In the genomic region with DNA sequence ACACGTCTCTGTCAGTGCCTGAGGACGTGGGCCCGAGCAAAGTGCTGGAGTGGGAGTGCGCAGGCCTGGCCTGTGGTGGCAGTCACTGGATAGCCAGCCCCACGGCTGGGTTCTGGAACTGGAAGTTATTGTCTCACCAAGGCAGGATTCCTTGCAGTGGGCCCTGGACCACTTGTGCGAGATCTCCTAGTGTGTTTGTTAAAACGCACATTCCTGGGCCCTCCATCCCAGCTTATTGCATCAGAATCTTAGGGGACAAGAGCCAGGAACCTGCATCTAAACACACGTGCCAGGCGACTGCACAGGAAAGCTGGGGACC, we compare ENCODE assay signal across 1 cellular context.
TF ChIP-seq lines count a peak whose summit lies in the region.

No MANE protein-coding gene starts in this region.

TF ChIP-seq in HCT116, 20 proteins besides CTCF, POLR2A, EP300 and RAD21:
- TF ChIP-seq, protein P1, sequence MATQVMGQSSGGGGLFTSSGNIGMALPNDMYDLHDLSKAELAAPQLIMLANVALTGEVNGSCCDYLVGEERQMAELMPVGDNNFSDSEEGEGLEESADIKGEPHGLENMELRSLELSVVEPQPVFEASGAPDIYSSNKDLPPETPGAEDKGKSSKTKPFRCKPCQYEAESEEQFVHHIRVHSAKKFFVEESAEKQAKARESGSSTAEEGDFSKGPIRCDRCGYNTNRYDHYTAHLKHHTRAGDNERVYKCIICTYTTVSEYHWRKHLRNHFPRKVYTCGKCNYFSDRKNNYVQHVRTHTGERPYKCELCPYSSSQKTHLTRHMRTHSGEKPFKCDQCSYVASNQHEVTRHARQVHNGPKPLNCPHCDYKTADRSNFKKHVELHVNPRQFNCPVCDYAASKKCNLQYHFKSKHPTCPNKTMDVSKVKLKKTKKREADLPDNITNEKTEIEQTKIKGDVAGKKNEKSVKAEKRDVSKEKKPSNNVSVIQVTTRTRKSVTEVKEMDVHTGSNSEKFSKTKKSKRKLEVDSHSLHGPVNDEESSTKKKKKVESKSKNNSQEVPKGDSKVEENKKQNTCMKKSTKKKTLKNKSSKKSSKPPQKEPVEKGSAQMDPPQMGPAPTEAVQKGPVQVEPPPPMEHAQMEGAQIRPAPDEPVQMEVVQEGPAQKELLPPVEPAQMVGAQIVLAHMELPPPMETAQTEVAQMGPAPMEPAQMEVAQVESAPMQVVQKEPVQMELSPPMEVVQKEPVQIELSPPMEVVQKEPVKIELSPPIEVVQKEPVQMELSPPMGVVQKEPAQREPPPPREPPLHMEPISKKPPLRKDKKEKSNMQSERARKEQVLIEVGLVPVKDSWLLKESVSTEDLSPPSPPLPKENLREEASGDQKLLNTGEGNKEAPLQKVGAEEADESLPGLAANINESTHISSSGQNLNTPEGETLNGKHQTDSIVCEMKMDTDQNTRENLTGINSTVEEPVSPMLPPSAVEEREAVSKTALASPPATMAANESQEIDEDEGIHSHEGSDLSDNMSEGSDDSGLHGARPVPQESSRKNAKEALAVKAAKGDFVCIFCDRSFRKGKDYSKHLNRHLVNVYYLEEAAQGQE (IDR thresholded peaks at IDR 0.05; ENCODE audit: low read depth): no peak
- no peak for TF ChIP-seq TCF7L2 (IDR thresholded peaks at IDR 0.05; ENCODE audit: borderline replicate concordance, extremely low read depth, insufficient read depth, insufficient read length)
- TF ChIP-seq CEBPB (IDR thresholded peaks at IDR 0.05; ENCODE audit: low read depth): no peak
- no peak for TF ChIP-seq ZNF274 (IDR thresholded peaks at IDR 0.05; ENCODE audit: low read depth, low read length)
- TF ChIP-seq SP1 (IDR thresholded peaks at IDR 0.05; ENCODE audit: low read depth): no peak
- TF ChIP-seq ELF1 (IDR thresholded peaks at IDR 0.05; ENCODE audit: borderline replicate concordance, low read depth): no peak
- TF ChIP-seq, protein P2, sequence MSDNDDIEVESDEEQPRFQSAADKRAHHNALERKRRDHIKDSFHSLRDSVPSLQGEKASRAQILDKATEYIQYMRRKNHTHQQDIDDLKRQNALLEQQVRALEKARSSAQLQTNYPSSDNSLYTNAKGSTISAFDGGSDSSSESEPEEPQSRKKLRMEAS (IDR thresholded peaks at IDR 0.05): no peak
- TF ChIP-seq, protein P3, sequence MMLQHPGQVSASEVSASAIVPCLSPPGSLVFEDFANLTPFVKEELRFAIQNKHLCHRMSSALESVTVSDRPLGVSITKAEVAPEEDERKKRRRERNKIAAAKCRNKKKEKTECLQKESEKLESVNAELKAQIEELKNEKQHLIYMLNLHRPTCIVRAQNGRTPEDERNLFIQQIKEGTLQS (IDR thresholded peaks at IDR 0.05): no peak
- TF ChIP-seq YY1 (IDR thresholded peaks at IDR 0.05; ENCODE audit: extremely low read depth, insufficient replicate concordance, low read depth, low read length): no peak
- no peak for TF ChIP-seq POLR2AphosphoS5 (IDR thresholded peaks at IDR 0.05; ENCODE audit: low read depth, low read length)
- no peak for TF ChIP-seq ZFX (IDR thresholded peaks at IDR 0.05)
- TF ChIP-seq EGR1 (IDR thresholded peaks at IDR 0.05; ENCODE audit: low read depth): no peak
- no peak for TF ChIP-seq SIN3A (IDR thresholded peaks at IDR 0.05; ENCODE audit: low read depth)
